ENCODE assay signal across 1 cellular context in genomic region chr17:32444301-32445074, GRCh38.
TF ChIP-seq lines count a peak whose summit lies in the region.

PSMD11 (plus strand) TSS chr17:32444510; CDS start chr17:32444524, 14 bp downstream.

TF ChIP-seq in HEK293, 187 proteins besides CTCF, POLR2A, EP300 and RAD21 (continued from another document and continues in another):
- peak; percentile 85 for TF ChIP-seq SP2 (tag by site-specific recombination; IDR thresholded peaks at IDR 0.05)
- TF ChIP-seq HOXC10 (CRISPR knock-in tag; IDR thresholded peaks at IDR 0.05) = no peak
- peak; percentile 80 for TF ChIP-seq ZNF580 (tag by site-specific recombination; IDR thresholded peaks at IDR 0.05)
- no peak for TF ChIP-seq ZNF266 (tag by site-specific recombination; IDR thresholded peaks at IDR 0.05; ENCODE audit: low read depth)
- TF ChIP-seq SCRT2 (tag by site-specific recombination; IDR thresholded peaks at IDR 0.05) = peak; percentile 81
- peak; percentile 76; the same call in 1 of the 2 replicates for TF ChIP-seq KLF10 (tag by site-specific recombination; IDR thresholded peaks at IDR 0.05)
- TF ChIP-seq ZNF518A (tag by site-specific recombination; conservative IDR thresholded peaks at IDR 0.05; ENCODE audit: low read depth) = peak; percentile 33; the same call in 1 of the 2 replicates
- TF ChIP-seq KLF16 (tag by site-specific recombination; IDR thresholded peaks at IDR 0.05) = peak; percentile 96
- TF ChIP-seq ZNF639 (tag by site-specific recombination; IDR thresholded peaks at IDR 0.05) = peak; percentile 81; the same call in 1 of the 2 replicates
- TF ChIP-seq ZNF549 (tag by site-specific recombination; IDR thresholded peaks at IDR 0.05) = no peak
- TF ChIP-seq ZFP69B (tag by site-specific recombination; IDR thresholded peaks at IDR 0.05) = peak; percentile 60
- TF ChIP-seq ZNF18 (tag by site-specific recombination; IDR thresholded peaks at IDR 0.05) = peak; percentile 49; the same call in 1 of the 2 replicates
- no peak for TF ChIP-seq ZFP3 (tag by site-specific recombination; IDR thresholded peaks at IDR 0.05; ENCODE audit: low read depth)
- peak; percentile 82 for TF ChIP-seq PATZ1 (tag by site-specific recombination; IDR thresholded peaks at IDR 0.05)
- TF ChIP-seq ZNF571 (tag by site-specific recombination; IDR thresholded peaks at IDR 0.05) = no peak
- peak; percentile 91 for TF ChIP-seq KLF8 (tag by site-specific recombination; IDR thresholded peaks at IDR 0.05)
- TF ChIP-seq ZNF645 (tag by site-specific recombination; IDR thresholded peaks at IDR 0.05) = no peak
- peak; percentile 84 for TF ChIP-seq KLF7 (tag by site-specific recombination; IDR thresholded peaks at IDR 0.05; ENCODE audit: borderline replicate concordance)
- TF ChIP-seq ZNF335 (tag by site-specific recombination; conservative IDR thresholded peaks at IDR 0.05) = peak; percentile 84
- peak; percentile 89 for TF ChIP-seq ZNF660 (tag by site-specific recombination; IDR thresholded peaks at IDR 0.05)
- TF ChIP-seq ZNF24 (tag by site-specific recombination; IDR thresholded peaks at IDR 0.05) = peak; percentile 16; the same call in 1 of the 2 replicates
- peak; percentile 70; the same call in 1 of the 2 replicates for TF ChIP-seq EGR2 (tag by site-specific recombination; IDR thresholded peaks at IDR 0.05; ENCODE audit: low read depth)
- TF ChIP-seq PRDM10 (tag by site-specific recombination; IDR thresholded peaks at IDR 0.05) = peak; percentile 27; the same call in 1 of the 2 replicates
- TF ChIP-seq ZSCAN18 (tag by site-specific recombination; IDR thresholded peaks at IDR 0.05) = no peak
- peak; percentile 69 for TF ChIP-seq ZIC2 (tag by site-specific recombination; IDR thresholded peaks at IDR 0.05)
- TF ChIP-seq ZNF792 (tag by site-specific recombination; IDR thresholded peaks at IDR 0.05) = no peak
- TF ChIP-seq ZNF391 (tag by site-specific recombination; IDR thresholded peaks at IDR 0.05; ENCODE audit: borderline replicate concordance, low read depth) = 0 out of 2 replicates have a peak, but pooled peaks have one; percentile 46
- peak; percentile 69; the same call in 1 of the 2 replicates for TF ChIP-seq ZNF629 (tag by site-specific recombination; IDR thresholded peaks at IDR 0.05)
- peak; percentile 86 for TF ChIP-seq KLF1 (tag by site-specific recombination; IDR thresholded peaks at IDR 0.05)
- peak; percentile 88 for TF ChIP-seq YY2 (tag by site-specific recombination; IDR thresholded peaks at IDR 0.05)
- TF ChIP-seq ZEB2 (tag by site-specific recombination; IDR thresholded peaks at IDR 0.05) = peak; percentile 88
- peak; percentile 90 for TF ChIP-seq SP3 (tag by site-specific recombination; IDR thresholded peaks at IDR 0.05)
- TF ChIP-seq SP7 (tag by site-specific recombination; IDR thresholded peaks at IDR 0.05) = peak; percentile 80
- peak; percentile 72; the same call in 1 of the 2 replicates for TF ChIP-seq KLF17 (tag by site-specific recombination; IDR thresholded peaks at IDR 0.05)
- no peak for TF ChIP-seq ZNF175 (tag by site-specific recombination; IDR thresholded peaks at IDR 0.05)
- TF ChIP-seq ZNF184 (tag by site-specific recombination; IDR thresholded peaks at IDR 0.05) = 0 out of 2 replicates have a peak, but pooled peaks have one; percentile 26
- TF ChIP-seq ZBTB21 (tag by site-specific recombination; IDR thresholded peaks at IDR 0.05) = 0 out of 2 replicates have a peak, but pooled peaks have one; percentile 17
- peak; percentile 73 for TF ChIP-seq GLIS2 (tag by site-specific recombination; IDR thresholded peaks at IDR 0.05)
